In the genomic region with DNA sequence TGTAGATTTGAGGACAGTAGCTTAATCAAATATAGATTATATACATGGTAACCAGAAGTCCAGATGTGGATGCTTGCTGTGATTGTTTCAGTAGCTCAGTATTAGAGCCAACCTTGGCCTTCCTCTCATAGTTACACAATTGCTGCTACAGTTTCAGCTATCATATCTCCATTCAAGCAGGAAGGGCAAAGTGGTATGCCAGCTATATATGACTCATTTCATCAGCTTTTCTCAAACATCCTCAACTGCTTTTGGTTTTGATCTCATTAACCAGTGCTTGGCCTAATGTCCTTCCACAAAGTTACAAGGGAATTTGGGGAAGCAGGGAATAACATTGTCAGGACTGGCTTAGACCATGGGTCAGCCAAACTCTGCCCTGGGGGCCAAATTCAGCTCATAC, we compare ENCODE assay signal across 12 cellular contexts.
DNase-seq lines count a peak whose midpoint lies in the region; ATAC-seq and TF ChIP-seq lines count a peak whose summit lies in the region.
"Had no signal": no experiment of that assay in that cellular context is flagged by ENCODE, and none has a peak within 500 bp of the region (broad histone marks: within the 10 kb centered on the region; RNA-seq: fewer than 3 reads in every experiment).

No MANE protein-coding gene starts in this region.

- H3K27ac ChIP-seq in neuronal stem cell (replicated peaks; ENCODE audit: low read length): no peak overlapping the region

- H3K79me1 ChIP-seq in neuronal stem cell (ENCODE audit: low read depth, low read length): no peaks in the 10 kb centered on the region

- H3K14ac ChIP-seq in neuronal stem cell (ENCODE audit: low read length): no peak overlapping the region

- no peak overlapping the region for H4K91ac ChIP-seq in neuronal stem cell (ENCODE audit: low read depth, low read length, poor library complexity)

- no peaks in the 10 kb centered on the region for H3K27me3 Mint-ChIP-seq in stimulated activated naive CD8-positive, alpha-beta T cell treated with anti-CD3 and anti-CD28 coated beads, Interleukin-15, amount 100 ng/mL, for 72 hours
- H3K27me3 Mint-ChIP-seq: CD4-positive, alpha-beta T cell had no signal

- H3K9me3 Mint-ChIP-seq in stimulated activated naive CD8-positive, alpha-beta T cell treated with anti-CD3 and anti-CD28 coated beads, Interleukin-15, amount 100 ng/mL, for 72 hours: peaks cover 0 to 5% of the 10 kb centered on the region in 2 donors
- H3K9me3 Mint-ChIP-seq: CD4-positive, alpha-beta T cell had no signal

- H2AK5ac ChIP-seq in neuronal stem cell (ENCODE audit: low read depth, low read length): no peak overlapping the region

- no peak overlapping the region for H3K4me3 Mint-ChIP-seq in stimulated activated naive CD8-positive, alpha-beta T cell treated with anti-CD3 and anti-CD28 coated beads, Interleukin-15, amount 100 ng/mL, for 72 hours
- H3K4me3 Mint-ChIP-seq: CD4-positive, alpha-beta T cell had no signal

- H3K36me3 ChIP-seq in neuronal stem cell (replicated peaks in 1 of 2; ENCODE audit: control insufficient read depth in 2 of 2, insufficient read depth in 2 of 2, low read length in 2 of 2): no peaks in the 10 kb centered on the region

- TF ChIP-seq CTCF in epithelial cell of esophagus (IDR thresholded peaks at IDR 0.05; ENCODE audit: insufficient read depth, low read depth, low read length, missing control alignments): no peak

- no peak for DNase-seq in stimulated activated naive CD8-positive, alpha-beta T cell treated with anti-CD3 and anti-CD28 coated beads, Interleukin-15, amount 100 ng/mL, for 72 hours
- DNase-seq in stimulated activated naive CD8-positive, alpha-beta T cell treated with anti-CD3 and anti-CD28 coated beads, Interleukin-15, Interleukin-2, amounts not matched to agents 100 U/mL and 50 U/mL, for 24 hours: no peak
- DNase-seq in epithelial cell of esophagus (ENCODE audit: low read depth): peak; percentile 81
- no peak for DNase-seq in pons (ENCODE audit: low spot score)
- no peak for DNase-seq in NCI-H1105 treated with DMSO at 0.1 percent for 48 hours (lab: John Stamatoyannopoulos, UW)
- DNase-seq in DMS 273 treated with DMSO at 0.1 percent for 48 hours (lab: John Stamatoyannopoulos, UW): no peak
- no peak for DNase-seq in neuronal stem cell (ENCODE audit: low spot score)
- DNase-seq: activated CD4-positive, alpha-beta T cell treated with anti-CD3 and anti-CD28 coated beads, Interleukin-2, amount 50 U/mL, for 4 hours; CD4-positive, alpha-beta T cell; NCI-H524; occipital lobe had no signal

- H3K4me3 ChIP-seq in epithelial cell of esophagus (ENCODE audit: low read length) (no peak overlapping the region), neuronal stem cell (ENCODE audit: low read length in 2 of 2) (no peak overlapping the region)

- H3K18ac ChIP-seq in neuronal stem cell (ENCODE audit: low read length): no peak overlapping the region

- H3K4ac ChIP-seq in neuronal stem cell (ENCODE audit: low read length): no peak overlapping the region

- peak; percentile 57 for ATAC-seq in stimulated activated naive CD8-positive, alpha-beta T cell treated with anti-CD3 and anti-CD28 coated beads, Interleukin-15, amount 100 ng/mL, for 72 hours
- no peak for ATAC-seq in stimulated activated naive CD8-positive, alpha-beta T cell treated with anti-CD3 and anti-CD28 coated beads, Interleukin-15, Interleukin-2, amounts not matched to agents 100 U/mL and 50 U/mL, for 24 hours
- peak; percentile 85 for ATAC-seq in HG03457 (IDR thresholded peaks at IDR 0.05; ENCODE audit: unreplicated experiment)

- no peak overlapping the region for H2BK5ac ChIP-seq in neuronal stem cell (ENCODE audit: low read length)

- H3K4me1 ChIP-seq in neuronal stem cell (ENCODE audit: control insufficient read depth in 2 of 2, insufficient read depth in 1 of 2, low read depth in 1 of 2, low read length in 2 of 2): no peaks in the 10 kb centered on the region

- no peak overlapping the region for H3K27ac Mint-ChIP-seq in stimulated activated naive CD8-positive, alpha-beta T cell treated with anti-CD3 and anti-CD28 coated beads, Interleukin-15, amount 100 ng/mL, for 72 hours
- H3K27ac Mint-ChIP-seq: CD4-positive, alpha-beta T cell had no signal

- H3K9me3 ChIP-seq in neuronal stem cell (replicated peaks in 1 of 2; ENCODE audit: control insufficient read depth in 2 of 2, insufficient read depth in 1 of 2, low read depth in 1 of 2, low read length in 2 of 2): no peaks in the 10 kb centered on the region

- no peak overlapping the region for H2BK12ac ChIP-seq in neuronal stem cell (ENCODE audit: low read length)

- no peak overlapping the region for H3K9ac ChIP-seq in neuronal stem cell (ENCODE audit: low read depth, low read length, poor library complexity)

- H2BK15ac ChIP-seq in neuronal stem cell (ENCODE audit: low read length): no peak overlapping the region

- H3K4me1 Mint-ChIP-seq in stimulated activated naive CD8-positive, alpha-beta T cell treated with anti-CD3 and anti-CD28 coated beads, Interleukin-15, amount 100 ng/mL, for 72 hours: no peaks in the 10 kb centered on the region

- no peak overlapping the region for H4K8ac ChIP-seq in neuronal stem cell (ENCODE audit: low read depth, low read length)

- H3K23ac ChIP-seq in neuronal stem cell (ENCODE audit: low read depth, low read length, poor library complexity): no peak overlapping the region

- no peak overlapping the region for H3K4me2 ChIP-seq in neuronal stem cell (ENCODE audit: insufficient read depth, low read length, poor library complexity, severe bottlenecking)

- H3K27me3 ChIP-seq in neuronal stem cell (ENCODE audit: control insufficient read depth in 3 of 3, insufficient read depth in 3 of 3, low read depth in 1 of 3, low read length in 3 of 3): no peaks in the 10 kb centered on the region

- no peak overlapping the region for H2AFZ ChIP-seq in neuronal stem cell (ENCODE audit: low read length)

- no peak overlapping the region for H2BK120ac ChIP-seq in neuronal stem cell (ENCODE audit: low read depth, low read length)
